21 cellular contexts compared by ENCODE assay signal in genomic region chr2:172525601-172526000, GRCh38. TPM values are rescaled to one million over a fixed set of nuclear protein-coding genes. Genes with fewer than 3 reads are reported as not detected.
DNase-seq lines count a peak whose midpoint lies in the region; ATAC-seq and TF ChIP-seq lines count a peak whose summit lies in the region.
"Had no signal": no experiment of that assay in that cellular context is flagged by ENCODE, and none has a peak within 500 bp of the region (broad histone marks: within the 10 kb centered on the region; RNA-seq: fewer than 3 reads in every experiment).

No MANE protein-coding gene starts in this region.

- H2BK15ac ChIP-seq in mesendoderm (replicated peaks; ENCODE audit: low read depth), result no peak overlapping the region
- no peak overlapping the region for H2BK15ac ChIP-seq in H9 (ENCODE audit: low read depth, low read length)

- H3T11ph ChIP-seq in H9 (ENCODE audit: low read length), result no peak overlapping the region

- peak; percentile 2 for DNase-seq in DMS 273 (lab: John Stamatoyannopoulos, UW; ENCODE audit: unreplicated experiment)
- DNase-seq in DMS 273 treated with DMSO at 0.1 percent for 48 hours (lab: John Stamatoyannopoulos, UW), result no peak
- no peak for DNase-seq in HEK293T (ENCODE audit: extremely low spot score)
- DNase-seq in WTC11 (ENCODE audit: low spot score), result peak; percentile 18
- peak; percentile 51 for DNase-seq in mesendoderm
- DNase-seq in posterior vena cava (ENCODE audit: low spot score), result no peak
- no peak for DNase-seq in GM13976 (ENCODE audit: low spot score)
- DNase-seq in H9, result no peak
- DNase-seq: DMS153, H7, IMR-90, NCI-H1092 treated with DMSO at 0.1 percent for 48 hours, NCI-H1694, NCI-H2081 treated with DMSO at 0.1 percent for 48 hours, NCI-H2227 treated with DMSO at 0.1 percent for 48 hours, NCI-H510A treated with DMSO at 0.1 percent for 48 hours had no signal

- intact Hi-C loops in posterior vena cava (cut with DNase I), result no loop called here

- H3K36me3 ChIP-seq in mesendoderm (ENCODE audit: control insufficient read depth, insufficient read depth, low read length), result no peaks in the 10 kb centered on the region
- H3K36me3 ChIP-seq: SJSA1 had no signal

- H2AFZ ChIP-seq in H9 (ENCODE audit: low read length), result no peak overlapping the region

- H4K8ac ChIP-seq in mesendoderm (ENCODE audit: low read depth, low read length) (no peak overlapping the region), H9 (replicated peaks; ENCODE audit: insufficient read length, low read depth, low read length) (no peak overlapping the region)

- H4K20me1 ChIP-seq in H9 (ENCODE audit: control insufficient read depth, insufficient read depth, insufficient read length), result no peaks in the 10 kb centered on the region

- no peak overlapping the region for H3K4me2 ChIP-seq in mesendoderm (ENCODE audit: low read length)
- H3K4me2 ChIP-seq in H9 (ENCODE audit: insufficient read depth, insufficient read length, low read length), result no peak overlapping the region

- H3K23ac ChIP-seq in mesendoderm (ENCODE audit: low read length) (no peak overlapping the region), H9 (ENCODE audit: insufficient read length, low read depth, low read length) (no peak overlapping the region)

- H3K18ac ChIP-seq in mesendoderm (ENCODE audit: low read length) (no peak overlapping the region), H9 (ENCODE audit: insufficient read length, low read depth, low read length) (no peak overlapping the region)

- no peak for TF ChIP-seq CTCF in WTC11 (IDR thresholded peaks at IDR 0.05)
- no peak for TF ChIP-seq CTCF in GM13976 (IDR thresholded peaks at IDR 0.05; ENCODE audit: borderline replicate concordance, control extremely low read depth, extremely low read depth, insufficient read depth, missing control alignments)
- TF ChIP-seq CTCF in H9 (conservative IDR thresholded peaks at IDR 0.05), result no peak

- peaks cover 8% of the 10 kb centered on the region for H3K27me3 Mint-ChIP-seq in WTC11 (ENCODE audit: low read depth)
- peaks cover under 1% of the 10 kb centered on the region for H3K27me3 Mint-ChIP-seq in H9 (ENCODE audit: low read depth)

- no peak overlapping the region for H4K91ac ChIP-seq in H9 (ENCODE audit: insufficient read length, low read depth, low read length)

- H3K9me3 ChIP-seq in H9 (ENCODE audit: control insufficient read depth, low read depth, low read length), result peaks cover 39% of the 10 kb centered on the region
- H3K9me3 ChIP-seq: SJSA1 had no signal

- H3K36me3 Mint-ChIP-seq in WTC11 (peaks cover 86% of the 10 kb centered on the region), H9 (ENCODE audit: insufficient read depth in 1 of 3, low read depth in 3 of 3) (peaks cover 44 to 86% (median 67%) of the 10 kb centered on the region in 3 experiments)

- no peak for ATAC-seq in WTC11
- ATAC-seq: Panc1 had no signal

- no peak overlapping the region for H2BK20ac ChIP-seq in H9 (ENCODE audit: low read depth, low read length, poor library complexity, severe bottlenecking)

- H3K56ac ChIP-seq in mesendoderm (ENCODE audit: low read length) (no peak overlapping the region), H9 (ENCODE audit: insufficient read length, low read depth, low read length) (no peak overlapping the region)

- H3K4me1 Mint-ChIP-seq in WTC11, result no peaks in the 10 kb centered on the region; the same call in 1 of the 2 replicates
- peaks cover 0 to 3% of the 10 kb centered on the region in 2 experiments; a peak in 1 of 4 replicates for H3K4me1 Mint-ChIP-seq in H9
- H3K4me1 Mint-ChIP-seq: CD14-positive monocyte had no signal

- H3K9me3 Mint-ChIP-seq in WTC11 (peaks cover 91% of the 10 kb centered on the region), H9 (peaks cover 68 to 72% of the 10 kb centered on the region in 2 experiments)

- H3K27ac ChIP-seq in mesendoderm (ENCODE audit: low read depth, low read length) (no peak overlapping the region), H9 (ENCODE audit: insufficient read length, low read depth, low read length) (no peak overlapping the region)
- H3K27ac ChIP-seq: 22Rv1, HL-60, SJSA1 had no signal

- H3K14ac ChIP-seq in H9 (ENCODE audit: insufficient read depth, low read length), result no peak overlapping the region

- CTCF ChIA-PET in HEK293T (lab: Yijun Ruan, JAX) (no interaction called here), WTC11 (lab: Charles Lee) (no interaction called here)

- no peak overlapping the region for H3K4me3 Mint-ChIP-seq in WTC11
- no peak overlapping the region for H3K4me3 Mint-ChIP-seq in H9
- H3K4me3 Mint-ChIP-seq: CD14-positive monocyte had no signal

- H3K9ac ChIP-seq in mesendoderm (ENCODE audit: low read length), result no peak overlapping the region
- no peak overlapping the region for H3K9ac ChIP-seq in H9 (ENCODE audit: extremely low read depth, insufficient read length, low read length)

- H2BK120ac ChIP-seq in mesendoderm (ENCODE audit: low read depth, low read length) (no peak overlapping the region), H9 (ENCODE audit: low read depth, low read length, poor library complexity, severe bottlenecking) (no peak overlapping the region)

- H3K23me2 ChIP-seq in H9 (ENCODE audit: insufficient read length, low read depth, low read length, poor library complexity, severe bottlenecking), result no peaks in the 10 kb centered on the region

- no peaks in the 10 kb centered on the region for H3K4me1 ChIP-seq in mesendoderm (ENCODE audit: control insufficient read depth, low read depth, low read length)
- no peaks in the 10 kb centered on the region for H3K4me1 ChIP-seq in H9 (ENCODE audit: insufficient read depth, low read length)
- H3K4me1 ChIP-seq: SJSA1 had no signal

- H3K4me3 ChIP-seq in mesendoderm (ENCODE audit: low read length), result no peak overlapping the region
- H3K4me3 ChIP-seq: SJSA1 had no signal

- H4K5ac ChIP-seq in mesendoderm (ENCODE audit: low read length) (no peak overlapping the region), H9 (ENCODE audit: insufficient read length, low read depth, low read length) (no peak overlapping the region)

- WGBS in mesendoderm (ENCODE audit: extremely low coverage, insufficient coverage, low lambda C conversion rate), result no CpG with 5 or more reads among the region's 4 CpGs
- WGBS in H9 (ENCODE audit: extremely low coverage, insufficient read length, low lambda C conversion rate), result no CpG with 5 or more reads among the region's 4 CpGs

- H3K79me2 ChIP-seq in mesendoderm (ENCODE audit: control insufficient read depth, insufficient read depth, low read length) (no peaks in the 10 kb centered on the region), H9 (ENCODE audit: insufficient read depth, low read length) (no peaks in the 10 kb centered on the region)

- H3K27ac Mint-ChIP-seq in WTC11, result no peak overlapping the region
- no peak overlapping the region for H3K27ac Mint-ChIP-seq in H9
- H3K27ac Mint-ChIP-seq: CD14-positive monocyte had no signal

- no peaks in the 10 kb centered on the region for H3K79me1 ChIP-seq in mesendoderm (ENCODE audit: low read length)
- no peaks in the 10 kb centered on the region for H3K79me1 ChIP-seq in H9 (ENCODE audit: insufficient read depth, low read depth, low read length, poor library complexity, severe bottlenecking)

- H2AK5ac ChIP-seq in mesendoderm (ENCODE audit: low read length) (no peak overlapping the region), H9 (ENCODE audit: insufficient read length, low read length) (no peak overlapping the region)

- in situ Hi-C loops in GM13976 (cut with MboI; ENCODE audit: low sequenced_read_pairs, unreplicated experiment), result no loop called here

- H3K27me3 ChIP-seq in mesendoderm (ENCODE audit: insufficient read depth, low read length, poor library complexity), result no peaks in the 10 kb centered on the region
- no peaks in the 10 kb centered on the region for H3K27me3 ChIP-seq in H9 (ENCODE audit: insufficient read depth, low read length)
- H3K27me3 ChIP-seq: SJSA1 had no signal

- H2BK5ac ChIP-seq in mesendoderm (ENCODE audit: low read length) (no peak overlapping the region), H9 (ENCODE audit: insufficient read length, low read length) (no peak overlapping the region)

- POLR2A ChIA-PET in HEK293T (lab: Yijun Ruan, JAX), result no interaction called here
- POLR2A ChIA-PET in WTC11 (lab: Charles Lee), result no interaction called here

- H2BK12ac ChIP-seq in H9 (ENCODE audit: insufficient read length, low read depth, low read length), result no peak overlapping the region

- H3K4ac ChIP-seq in mesendoderm (ENCODE audit: low read depth, low read length) (no peak overlapping the region), H9 (ENCODE audit: low read depth, low read length) (no peak overlapping the region)

TF ChIP-seq in HEK293T, 16 proteins besides CTCF, POLR2A, EP300 and RAD21:
- peak; percentile 25; the same call in 1 of the 2 replicates for TF ChIP-seq PKNOX1 (IDR thresholded peaks at IDR 0.05)
- TF ChIP-seq L3MBTL2 (conservative IDR thresholded peaks at IDR 0.05), result no peak

TF ChIP-seq in WTC11, 78 proteins besides CTCF, POLR2A, EP300 and RAD21 (continues in another document):
- TF ChIP-seq MLX (CRISPR knock-in tag; IDR thresholded peaks at IDR 0.05) (no peak), SOX15 (CRISPR knock-in tag; IDR thresholded peaks at IDR 0.05) (no peak), STAT6 (CRISPR knock-in tag; conservative IDR thresholded peaks at IDR 0.05; ENCODE audit: low read depth) (no peak)

RNA-seq across cellular contexts. Expression of gene PDK1, which starts 30.3 kb away (rescaled TPM):
- total RNA-seq in WTC11 (2021) (22.9 to 31.6 TPM (median 30.5 TPM) in 3 replicates), posterior vena cava (10 to 100 TPM; 17.9 to 28.3 TPM), H9 (2021) (74.4 and 74.7 TPM in 2 replicates)
- 33.1 TPM for polyA plus RNA-seq in mesendoderm (2013, experiment 1 of 2)
- 34.5 TPM for polyA plus RNA-seq in mesendoderm (2013, experiment 2 of 2)

Comparison
In these comparisons a context has a peak if more than half of its experiments do, and no peak if none do; other contexts are left out.
1. DNase-seq: peak in DMS 273 (single experiment), WTC11 (single experiment) and mesendoderm (single experiment); none in DMS 273 treated with DMSO at 0.1 percent for 48 hours (single experiment), HEK293T (single experiment), posterior vena cava (single experiment), GM13976 (single experiment) and H9 (single experiment).